Comparison of ENCODE assay signal across 9 cellular contexts in genomic region chr13:111178417-111178816, GRCh38.
DNase-seq lines count a peak whose midpoint lies in the region; ATAC-seq and TF ChIP-seq lines count a peak whose summit lies in the region.
"Had no signal": no experiment of that assay in that cellular context is flagged by ENCODE, and none has a peak within 500 bp of the region (broad histone marks: within the 10 kb centered on the region; RNA-seq: fewer than 3 reads in every experiment).

No MANE protein-coding gene starts in this region.

- intact Hi-C loops in esophagus muscularis mucosa (cut with DNase I) (no loop called here), lower leg skin (cut with DNase I; ENCODE audit: low total_unique reads) (no loop called here)

- TF ChIP-seq POLR2A in esophagus muscularis mucosa (IDR thresholded peaks at IDR 0.05; ENCODE audit: low read depth) (no peak), lower leg skin (IDR thresholded peaks at IDR 0.05) (no peak)

- H3K36me3 ChIP-seq in esophagus muscularis mucosa (peaks cover 0 to 8% (median 0%) of the 10 kb centered on the region in 4 donors), osteoblast (ENCODE audit: insufficient read depth, low read length) (peaks cover 11% of the 10 kb centered on the region)
- H3K36me3 ChIP-seq: HAP-1 had no signal

- ATAC-seq in GM21381 (IDR thresholded peaks at IDR 0.05; ENCODE audit: unreplicated experiment) (no peak), HG02763 (IDR thresholded peaks at IDR 0.05; ENCODE audit: unreplicated experiment) (no peak), HG02759 (IDR thresholded peaks at IDR 0.05; ENCODE audit: unreplicated experiment) (no peak)

- no peak overlapping the region for H3K4me2 ChIP-seq in osteoblast (ENCODE audit: insufficient read depth, low read length)

- H2AFZ ChIP-seq in osteoblast (ENCODE audit: low read length): no peak overlapping the region

- DNase-seq in AG04450 (ENCODE audit: low read depth, low spot score) (no peak), NCI-H69 (lab: John Stamatoyannopoulos, UW) (peak; percentile 45), esophagus muscularis mucosa (ENCODE audit: extremely low spot score) (no peak), osteoblast (ENCODE audit: insufficient read length, low spot score, missing footprints) (peak; percentile 79), lower leg skin (ENCODE audit: low spot score in 2 of 2) (no peak)

- peaks cover 36 to 60% (median 50%) of the 10 kb centered on the region in 4 donors for H3K4me1 ChIP-seq in esophagus muscularis mucosa
- peaks cover 25% of the 10 kb centered on the region for H3K4me1 ChIP-seq in osteoblast (ENCODE audit: insufficient read depth, low read length)
- H3K4me1 ChIP-seq: HAP-1 had no signal

- WGBS in esophagus muscularis mucosa: 58% methylated on average over 3 of the region's 4 CpGs
- WGBS in lower leg skin, 2 donors: 55 to 66% methylated on average over 4 of the region's 4 CpGs

- no peak for TF ChIP-seq CTCF in AG04450 (IDR thresholded peaks at IDR 0.05; ENCODE audit: low read depth, low read length)
- TF ChIP-seq CTCF in esophagus muscularis mucosa (IDR thresholded peaks at IDR 0.05): no peak
- TF ChIP-seq CTCF in osteoblast (IDR thresholded peaks at IDR 0.05; ENCODE audit: extremely low read depth, low read depth, low read length): no peak
- TF ChIP-seq CTCF in lower leg skin (IDR thresholded peaks at IDR 0.05): no peak

- peak overlapping the region; percentile 34 for H3K27ac ChIP-seq in AG04450 (ENCODE audit: low read depth, low read length)
- peak overlapping the region in 3 of 4 donors; percentile 8 to 52 (median 9) for H3K27ac ChIP-seq in esophagus muscularis mucosa (replicated peaks in 1 of 4)
- H3K27ac ChIP-seq in osteoblast (ENCODE audit: low read depth, low read length): peak overlapping the region; percentile 94

- TF ChIP-seq EP300 in esophagus muscularis mucosa (IDR thresholded peaks at IDR 0.05): no peak

- H4K20me1 ChIP-seq in osteoblast (ENCODE audit: insufficient read depth, low read length): peaks cover 59% of the 10 kb centered on the region

- H3K4me3 ChIP-seq in AG04450 (ENCODE audit: low read depth, low read length) (no peak overlapping the region), esophagus muscularis mucosa (no peak overlapping the region), osteoblast (ENCODE audit: insufficient read depth, low read length) (no peak overlapping the region), lower leg skin (ENCODE audit: low read depth, poor library complexity, severe bottlenecking) (no peak overlapping the region)
- H3K4me3 ChIP-seq: HAP-1 had no signal

- CTCF ChIA-PET in AG04450 (lab: Charles Lee): no interaction called here

- H3K27me3 ChIP-seq in AG04450 (ENCODE audit: control insufficient read depth, insufficient read depth, low read length) (no peaks in the 10 kb centered on the region), esophagus muscularis mucosa (no peaks in the 10 kb centered on the region), osteoblast (ENCODE audit: insufficient read depth, low read length) (no peaks in the 10 kb centered on the region)

- H3K9me3 ChIP-seq in AG04450 (ENCODE audit: control insufficient read depth, insufficient read depth, low read length) (no peaks in the 10 kb centered on the region), esophagus muscularis mucosa (no peaks in the 10 kb centered on the region), osteoblast (ENCODE audit: low read depth, low read length) (no peaks in the 10 kb centered on the region)
- H3K9me3 ChIP-seq: HAP-1 had no signal

- H3K79me2 ChIP-seq in osteoblast (ENCODE audit: insufficient read depth, low read length): peaks cover 95% of the 10 kb centered on the region

- POLR2A ChIA-PET in AG04450 (lab: Yijun Ruan, JAX): no interaction called here

Comparison
In these comparisons a context has a peak if more than half of its experiments do, and no peak if none do; other contexts are left out.
1. DNase-seq: peak in NCI-H69 (single experiment) and osteoblast (single experiment); none in AG04450 (single experiment), esophagus muscularis mucosa (single experiment) and lower leg skin (0 of 2).
2. H3K27ac ChIP-seq: peak in every context shown above with its lines; median percentile 94 in osteoblast; 34 in AG04450; 9 in esophagus muscularis mucosa.